ENCODE assay signal across 26 cellular contexts in the genomic region with DNA sequence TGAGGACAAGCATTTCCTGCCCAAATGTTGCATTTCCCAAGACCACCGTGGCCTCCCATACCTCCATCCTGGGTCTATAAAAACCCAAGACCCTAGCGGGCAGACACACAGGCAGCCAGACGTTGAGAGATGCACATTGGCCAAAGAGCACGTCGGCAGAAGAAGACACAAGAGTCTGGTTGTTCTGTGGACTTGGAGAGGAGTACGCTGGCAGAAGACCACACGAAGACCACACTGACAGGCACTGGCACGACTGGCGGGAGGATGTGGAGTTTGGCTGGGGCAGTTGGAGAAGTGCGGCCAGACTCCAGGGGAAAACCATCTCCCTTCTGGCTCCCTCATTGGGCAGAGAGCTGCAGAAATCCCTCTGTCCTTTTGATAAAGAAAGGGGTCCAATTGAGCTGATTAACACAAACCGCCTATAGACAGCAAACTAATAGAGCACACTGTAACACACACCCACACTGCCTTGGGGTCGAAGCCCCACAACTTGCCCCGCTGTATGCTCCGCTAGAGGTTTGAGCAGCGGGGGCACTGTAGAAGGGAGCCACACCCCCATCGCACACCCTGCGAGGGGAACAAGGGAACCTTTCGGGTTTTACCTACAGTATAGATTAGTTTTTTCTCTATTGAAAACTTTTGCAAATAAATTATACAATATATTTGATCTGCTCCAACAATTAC.
"Had no signal": no experiment of that assay in that cellular context is flagged by ENCODE, and none has a peak within 500 bp of the region (broad histone marks: within the 10 kb centered on the region; RNA-seq: fewer than 3 reads in every experiment).

No MANE protein-coding gene starts in this region.

- H3K4me3 ChIP-seq: ascending aorta, cardiac muscle cell had no signal

- H3K27me3 ChIP-seq: ascending aorta, cardiac muscle cell had no signal

- H3K4me1 ChIP-seq: ascending aorta had no signal

- H3K9me3 ChIP-seq: ascending aorta had no signal

- DNase-seq: activated CD4-positive, alpha-beta T cell treated with anti-CD3 and anti-CD28 coated beads, Interleukin-2, amount 10 ng/mL, durations not matched to agents 24 days and 14 days; activated CD4-positive, alpha-beta T cell treated with anti-CD3 and anti-CD28 coated beads, Interleukin-2, amount 50 U/mL, for 4 hours; activated CD8-positive, alpha-beta T cell treated with anti-CD3 and anti-CD28 coated beads, Interleukin-2, amount 10 ng/mL, durations not matched to agents 7 days and 5 days; activated gamma-delta T cell; activated naive CD4-positive, alpha-beta T cell treated with Interleukin-2 at 50 U/mL for 16 hours; activated naive CD8-positive, alpha-beta T cell treated with anti-CD3 and anti-CD28 coated beads, Interleukin-2, amount 10 ng/mL, durations not matched to agents 7 days and 5 days; activated T-cell treated with anti-CD3 and anti-CD28 coated beads, Interleukin-2, amount 50 U/mL, for 24 hours; amygdala; KBM-7; MM.1S; MV-4-11; NCI-H1092; NCI-H1436 treated with DMSO at 0.1 percent for 48 hours; NCI-H1694 treated with DMSO at 0.1 percent for 48 hours; NCI-H2029; NCI-H2107; NCI-H2171; NCI-H2227 treated with DMSO at 0.1 percent for 48 hours; NCI-H446; NCI-H510A treated with DMSO at 0.1 percent for 48 hours; NCI-H526 treated with DMSO at 0.1 percent for 48 hours; NK-92 treated with Interleukin-12 subunit alpha and Interleukin-12 subunit beta, amount 100 ng/mL, for 24 hours; PC-3; Right ventricle myocardium superior had no signal

- ATAC-seq: activated CD8-positive, alpha-beta T cell treated with anti-CD3 and anti-CD28 coated beads, Interleukin-2, amount 10 ng/mL, durations not matched to agents 7 days and 5 days; PC-3 had no signal

- H3K27ac ChIP-seq: ascending aorta, cardiac muscle cell had no signal

- H3K36me3 ChIP-seq: ascending aorta, cardiac muscle cell had no signal
